Comparison of ENCODE assay signal across 11 cellular contexts in genomic region chr12:96902076-96902475, GRCh38.
A peak's percentile ranks its signal among the peaks of the same experiment; 100 is the strongest.
DNase-seq lines count a peak whose midpoint lies in the region; ATAC-seq and TF ChIP-seq lines count a peak whose summit lies in the region.
"Had no signal": no experiment of that assay in that cellular context is flagged by ENCODE, and none has a peak within 500 bp of the region (broad histone marks: within the 10 kb centered on the region; RNA-seq: fewer than 3 reads in every experiment).

No MANE protein-coding gene starts in this region.

- ATAC-seq in HG02798 (IDR thresholded peaks at IDR 0.05; ENCODE audit: poor library complexity, unreplicated experiment), result peak; percentile 22
- no peak for ATAC-seq in HG02678 (IDR thresholded peaks at IDR 0.05; ENCODE audit: unreplicated experiment)
- ATAC-seq in HG03521 (IDR thresholded peaks at IDR 0.05; ENCODE audit: unreplicated experiment), result no peak
- ATAC-seq: left ventricle myocardium superior had no signal

- DNase-seq in OCI-M1 (lab: John Stamatoyannopoulos, UW) (peak; percentile 50), fibroblast of mammary gland (ENCODE audit: low read depth) (peak; percentile 16)
- DNase-seq in central memory CD4-positive, alpha-beta T cell, result no peak
- DNase-seq: activated CD4-positive, alpha-beta T cell treated with anti-CD3 and anti-CD28 coated beads, Interleukin-2, amount 50 U/mL, for 1 hour; left ventricle myocardium superior; NCI-H1092 treated with DMSO at 0.1 percent for 48 hours; NCI-H524 treated with DMSO at 0.1 percent for 48 hours had no signal

- H3K4me3 ChIP-seq in fibroblast of mammary gland (ENCODE audit: control insufficient read depth, low read depth, low read length), result no peak overlapping the region

- peak; percentile 41 for TF ChIP-seq CTCF in GM12873 (IDR thresholded peaks at IDR 0.05; ENCODE audit: insufficient read depth, low read depth, low read length, missing control alignments)
- no peak for TF ChIP-seq CTCF in fibroblast of mammary gland (conservative IDR thresholded peaks at IDR 0.05; ENCODE audit: control insufficient read depth, insufficient read depth, low read depth, low read length)
